ENCODE assay signal across 14 cellular contexts in genomic region chr18:23266717-23267446, GRCh38.
DNase-seq lines count a peak whose midpoint lies in the region; ATAC-seq and TF ChIP-seq lines count a peak whose summit lies in the region.
"Had no signal": no experiment of that assay in that cellular context is flagged by ENCODE, and none has a peak within 500 bp of the region (broad histone marks: within the 10 kb centered on the region; RNA-seq: fewer than 3 reads in every experiment).

No MANE protein-coding gene starts in this region.

- TF ChIP-seq POLR2A in vagina (IDR thresholded peaks at IDR 0.05), result no peak

- peak; percentile 62 for ATAC-seq in HG02610 (IDR thresholded peaks at IDR 0.05; ENCODE audit: unreplicated experiment)
- ATAC-seq in activated T-helper 17 cell treated with anti-CD3 and anti-CD28 coated beads, Interleukin-2, amount 50 U/mL, for 72 hours (replicated peaks), result peak; percentile 62
- peak; percentile 83 for ATAC-seq in stimulated activated naive CD8-positive, alpha-beta T cell treated with anti-CD3 and anti-CD28 coated beads, Interleukin-15, amount 100 ng/mL, for 72 hours

- CTCF ChIA-PET in activated CD4-positive, alpha-beta T cell treated with anti-CD3 and anti-CD28 coated beads, Interleukin-2, amount 10 ng/mL, durations not matched to agents 7 days and 5 days (lab: Charles Lee), result interaction anchor here (0.6 to 1.8 kb wide), 4 partner anchors 12 to 135 kb away, joined by 3 to 9 read pairs (median 4); no protein-coding TSS in a partner anchor

- no peaks in the 10 kb centered on the region for H3K27me3 Mint-ChIP-seq in activated CD4-positive, alpha-beta T cell treated with anti-CD3 and anti-CD28 coated beads, Interleukin-2, amount 10 ng/mL, durations not matched to agents 7 days and 5 days
- H3K27me3 Mint-ChIP-seq in activated T-helper 17 cell treated with anti-CD3 and anti-CD28 coated beads, Interleukin-2, amount 50 U/mL, for 72 hours, result no peaks in the 10 kb centered on the region
- no peaks in the 10 kb centered on the region for H3K27me3 Mint-ChIP-seq in stimulated activated naive CD8-positive, alpha-beta T cell treated with anti-CD3 and anti-CD28 coated beads, Interleukin-15, amount 100 ng/mL, for 72 hours

- no peak for DNase-seq in activated CD4-positive, alpha-beta T cell treated with anti-CD3 and anti-CD28 coated beads, Interleukin-2, amount 10 ng/mL, durations not matched to agents 7 days and 5 days
- DNase-seq in activated CD4-positive, alpha-beta T cell treated with anti-CD3 and anti-CD28 coated beads for 1 hour, result no peak
- peak in 1 of 2 donors; percentile 37 for DNase-seq in stimulated activated naive CD8-positive, alpha-beta T cell treated with anti-CD3 and anti-CD28 coated beads, Interleukin-15, amount 100 ng/mL, for 72 hours
- no peak for DNase-seq in stimulated activated CD4-positive, alpha-beta T cell treated with anti-CD3 and anti-CD28 coated beads, Interleukin-2, amount 100 ng/mL, for 24 hours
- DNase-seq in NCI-H345 treated with DMSO at 0.1 percent for 48 hours (lab: John Stamatoyannopoulos, UW; ENCODE audit: unreplicated experiment) (no peak), vagina (ENCODE audit: extremely low spot score in 2 of 2) (no peak)
- DNase-seq: activated CD4-positive, CD25-positive, alpha-beta regulatory T cell; Calu3; effector memory CD4-positive, alpha-beta T cell; NCI-H446 had no signal

- POLR2A ChIA-PET in activated CD4-positive, alpha-beta T cell treated with anti-CD3 and anti-CD28 coated beads, Interleukin-2, amount 10 ng/mL, durations not matched to agents 7 days and 5 days (lab: Charles Lee), result no interaction called here

- no peak overlapping the region for H3K27ac ChIP-seq in vagina
- H3K27ac ChIP-seq: upper lobe of left lung had no signal

- H3K27ac Mint-ChIP-seq in activated CD4-positive, alpha-beta T cell treated with anti-CD3 and anti-CD28 coated beads, Interleukin-2, amount 10 ng/mL, durations not matched to agents 7 days and 5 days, result peak overlapping the region; percentile 36
- peak overlapping the region; percentile 23 for H3K27ac Mint-ChIP-seq in activated T-helper 17 cell treated with anti-CD3 and anti-CD28 coated beads, Interleukin-2, amount 50 U/mL, for 72 hours
- H3K27ac Mint-ChIP-seq in stimulated activated naive CD8-positive, alpha-beta T cell treated with anti-CD3 and anti-CD28 coated beads, Interleukin-15, amount 100 ng/mL, for 72 hours, result peak overlapping the region; percentile 4 to 16
- H3K27ac Mint-ChIP-seq: mesothelial cell of epicardium had no signal

- no peak overlapping the region for H3K4me3 Mint-ChIP-seq in activated CD4-positive, alpha-beta T cell treated with anti-CD3 and anti-CD28 coated beads, Interleukin-2, amount 10 ng/mL, durations not matched to agents 7 days and 5 days
- H3K4me3 Mint-ChIP-seq in activated T-helper 17 cell treated with anti-CD3 and anti-CD28 coated beads, Interleukin-2, amount 50 U/mL, for 72 hours, result peak overlapping the region; percentile 5
- H3K4me3 Mint-ChIP-seq in stimulated activated naive CD8-positive, alpha-beta T cell treated with anti-CD3 and anti-CD28 coated beads, Interleukin-15, amount 100 ng/mL, for 72 hours, result peak overlapping the region; percentile 24 to 35
- H3K4me3 Mint-ChIP-seq: mesothelial cell of epicardium had no signal

- no peak for TF ChIP-seq CTCF in vagina (IDR thresholded peaks at IDR 0.05)

- no peaks in the 10 kb centered on the region for H3K36me3 ChIP-seq in vagina
- H3K36me3 ChIP-seq: upper lobe of left lung had no signal

- no peak overlapping the region for H3K4me3 ChIP-seq in vagina
- H3K4me3 ChIP-seq: upper lobe of left lung had no signal

- H3K4me1 ChIP-seq in vagina, result no peaks in the 10 kb centered on the region
- H3K4me1 ChIP-seq: upper lobe of left lung had no signal

- H3K9me3 Mint-ChIP-seq in activated CD4-positive, alpha-beta T cell treated with anti-CD3 and anti-CD28 coated beads, Interleukin-2, amount 10 ng/mL, durations not matched to agents 7 days and 5 days, result peaks cover 36% of the 10 kb centered on the region
- peaks cover 10% of the 10 kb centered on the region for H3K9me3 Mint-ChIP-seq in activated T-helper 17 cell treated with anti-CD3 and anti-CD28 coated beads, Interleukin-2, amount 50 U/mL, for 72 hours
- peaks cover 21 to 46% of the 10 kb centered on the region in 2 donors for H3K9me3 Mint-ChIP-seq in stimulated activated naive CD8-positive, alpha-beta T cell treated with anti-CD3 and anti-CD28 coated beads, Interleukin-15, amount 100 ng/mL, for 72 hours

- peaks cover 34% of the 10 kb centered on the region for H3K36me3 Mint-ChIP-seq in activated CD4-positive, alpha-beta T cell treated with anti-CD3 and anti-CD28 coated beads, Interleukin-2, amount 10 ng/mL, durations not matched to agents 7 days and 5 days (ENCODE audit: low read depth)
- H3K36me3 Mint-ChIP-seq in activated T-helper 17 cell treated with anti-CD3 and anti-CD28 coated beads, Interleukin-2, amount 50 U/mL, for 72 hours (ENCODE audit: low read depth), result no peaks in the 10 kb centered on the region

- no peaks in the 10 kb centered on the region for H3K27me3 ChIP-seq in vagina
- H3K27me3 ChIP-seq: upper lobe of left lung had no signal

- H3K9me3 ChIP-seq in vagina, result no peaks in the 10 kb centered on the region

- H3K4me1 Mint-ChIP-seq in activated CD4-positive, alpha-beta T cell treated with anti-CD3 and anti-CD28 coated beads, Interleukin-2, amount 10 ng/mL, durations not matched to agents 7 days and 5 days, result peaks cover 26% of the 10 kb centered on the region
- H3K4me1 Mint-ChIP-seq in activated T-helper 17 cell treated with anti-CD3 and anti-CD28 coated beads, Interleukin-2, amount 50 U/mL, for 72 hours, result peaks cover 17% of the 10 kb centered on the region
- peaks cover 28% of the 10 kb centered on the region for H3K4me1 Mint-ChIP-seq in stimulated activated naive CD8-positive, alpha-beta T cell treated with anti-CD3 and anti-CD28 coated beads, Interleukin-15, amount 100 ng/mL, for 72 hours
- H3K4me1 Mint-ChIP-seq: mesothelial cell of epicardium had no signal

- intact Hi-C loops in vagina (cut with DNase I), result no loop called here
